ENCODE assay signal across 17 cellular contexts in the genomic region with DNA sequence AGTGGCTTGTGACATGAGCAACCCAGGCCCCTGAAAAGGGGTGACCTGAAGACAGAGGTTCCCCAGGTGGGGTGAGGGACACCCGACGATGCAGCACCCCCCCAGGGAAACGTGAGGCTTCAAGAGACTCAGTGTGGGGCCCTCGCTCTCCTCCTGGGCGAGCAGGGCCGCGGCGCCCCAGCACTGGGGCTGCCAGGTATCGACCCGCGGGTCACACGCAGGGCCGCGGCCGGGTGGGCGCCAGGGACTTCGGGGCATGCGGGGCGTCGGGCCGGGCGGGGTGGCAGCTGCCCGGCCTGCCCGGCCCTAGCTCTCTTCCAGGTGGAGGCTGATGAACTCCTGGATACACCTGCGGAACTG. TPM values are rescaled to one million over a fixed set of nuclear protein-coding genes. Genes with fewer than 3 reads are reported as not detected.
A peak's percentile ranks its signal among the peaks of the same experiment; 100 is the strongest.
DNase-seq lines count a peak whose midpoint lies in the region; ATAC-seq, FAIRE-seq and TF ChIP-seq lines count a peak whose summit lies in the region.
"Had no signal": no experiment of that assay in that cellular context is flagged by ENCODE, and none has a peak within 500 bp of the region (broad histone marks: within the 10 kb centered on the region; RNA-seq: fewer than 3 reads in every experiment).

No MANE protein-coding gene starts in this region.

- peak; percentile 26 for DNase-seq in left ventricle myocardium superior
- DNase-seq in Right ventricle myocardium superior, result no peak
- peak; percentile 50 for DNase-seq in GM13977 (ENCODE audit: low spot score)
- DNase-seq in IMR-90, result no peak
- DNase-seq in H1 (ENCODE audit: low read depth in 1 of 2, low spot score in 2 of 2), result no peak
- DNase-seq in central memory CD4-positive, alpha-beta T cell, result no peak
- no peak for DNase-seq in RCC 7860 (ENCODE audit: low spot score)
- DNase-seq: 8988T; Calu3; CD8-positive, alpha-beta T cell; DMS79 treated with DMSO at 0.1 percent for 48 hours; GF-D8; GM23248 had no signal

- no peak overlapping the region for H2BK15ac ChIP-seq in IMR-90 (ENCODE audit: low read depth, low read length)
- H2BK15ac ChIP-seq in H1 (ENCODE audit: low read length), result no peak overlapping the region

- H3K79me2 ChIP-seq in H1 (ENCODE audit: control insufficient read depth in 1 of 2, insufficient read depth in 2 of 2, low read length in 2 of 2), result no peaks in the 10 kb centered on the region

- H2BK5ac ChIP-seq in IMR-90 (ENCODE audit: low read depth, low read length, poor library complexity, severe bottlenecking) (no peak overlapping the region), H1 (ENCODE audit: low read depth, low read length) (no peak overlapping the region)

- BruUV-seq in IMR-90 (replicated peaks; lab: Mats Ljungman, UMichigan), result TSS peak; percentile 87

- H3K27me3 ChIP-seq in IMR-90 (ENCODE audit: control insufficient read depth, insufficient read depth, low read length) (no peaks in the 10 kb centered on the region), H1 (replicated peaks in 1 of 4; ENCODE audit: control insufficient read depth in 3 of 4, extremely low read depth in 1 of 4, insufficient read depth in 3 of 4, low read length in 3 of 4) (peaks cover 0 to 3% (median 0%) of the 10 kb centered on the region in 4 experiments; a peak in 1 of 7 replicates)
- H3K27me3 ChIP-seq: BLaER1 treated with 17β-estradiol and CSF1 and Interleukin-3, amounts not matched to agents 10 nM and 100 nM had no signal

- no peak for ATAC-seq in left ventricle myocardium superior
- no peak for ATAC-seq in Right ventricle myocardium superior (ENCODE audit: poor library complexity)
- ATAC-seq in IMR-90 (ENCODE audit: low read depth), result no peak
- no peak for ATAC-seq in HG03342 (IDR thresholded peaks at IDR 0.05; ENCODE audit: unreplicated experiment)
- ATAC-seq: CD8-positive, alpha-beta T cell; GM12878 had no signal

- no peaks in the 10 kb centered on the region for H3K9me3 ChIP-seq in IMR-90 (ENCODE audit: control insufficient read depth, insufficient read depth, low read length)
- H3K9me3 ChIP-seq in H1 (ENCODE audit: insufficient read depth in 2 of 2, low read depth in 1 of 2, low read length in 1 of 2), result peaks cover 0 to 2% of the 10 kb centered on the region in 2 experiments; a peak in 1 of 4 replicates
- H3K9me3 ChIP-seq: BLaER1 treated with 17β-estradiol and CSF1 and Interleukin-3, amounts not matched to agents 10 nM and 100 nM had no signal

- dilution Hi-C loops in IMR-90 (cut with HindIII; ENCODE audit: low sequenced_read_pairs, unreplicated experiment), result no loop called here

- H3K4ac ChIP-seq in IMR-90 (ENCODE audit: low read depth, low read length), result no peak overlapping the region
- no peak overlapping the region for H3K4ac ChIP-seq in H1 (replicated peaks; ENCODE audit: insufficient read length, low read depth, low read length)

- H4K20me1 ChIP-seq in IMR-90 (ENCODE audit: insufficient read depth, low read length), result peaks cover 13% of the 10 kb centered on the region
- H4K20me1 ChIP-seq in H1 (replicated peaks in 1 of 2; ENCODE audit: control insufficient read depth in 1 of 2, insufficient read depth in 2 of 2, low read length in 2 of 2), result peaks cover 2 to 6% of the 10 kb centered on the region in 2 experiments

- H2AK9ac ChIP-seq in IMR-90 (replicated peaks; ENCODE audit: low read depth, low read length, poor library complexity), result no peak overlapping the region

- no peak overlapping the region for H3K23ac ChIP-seq in IMR-90 (ENCODE audit: low read depth, low read length)
- H3K23ac ChIP-seq in H1 (ENCODE audit: insufficient read length), result no peak overlapping the region

- H4K5ac ChIP-seq in IMR-90 (ENCODE audit: low read depth, low read length), result no peak overlapping the region
- H4K5ac ChIP-seq in H1 (ENCODE audit: insufficient read length, low read depth, low read length), result no peak overlapping the region

- H2BK20ac ChIP-seq in IMR-90 (ENCODE audit: low read depth, low read length) (no peak overlapping the region), H1 (ENCODE audit: low read length) (no peak overlapping the region)

- FAIRE-seq in H1 (lab: Jason Lieb, UNC), result no peak
- FAIRE-seq in RCC 7860 (lab: Jason Lieb, UNC), result no peak
- FAIRE-seq: GM12878, GM18507 had no signal

- TF ChIP-seq RAD21 in IMR-90 (IDR thresholded peaks at IDR 0.05; ENCODE audit: low read length) (no peak), H1 (IDR thresholded peaks at IDR 0.05 in 1 of 2, conservative IDR thresholded peaks at IDR 0.05 in 1 of 2; ENCODE audit: low read depth in 2 of 2, low read length in 2 of 2) (no peak)

- H3K14ac ChIP-seq in IMR-90 (replicated peaks; ENCODE audit: low read depth, low read length), result no peak overlapping the region
- no peak overlapping the region for H3K14ac ChIP-seq in H1 (ENCODE audit: insufficient read length)

- no peak overlapping the region for H3K27ac ChIP-seq in IMR-90 (ENCODE audit: insufficient read depth, low read length)
- no peak overlapping the region for H3K27ac ChIP-seq in H1 (ENCODE audit: low read depth, low read length)
- H3K27ac ChIP-seq: BLaER1 treated with 17β-estradiol and CSF1 and Interleukin-3, amounts not matched to agents 10 nM and 100 nM; GM23248 had no signal

- H3K9ac ChIP-seq in IMR-90 (ENCODE audit: low read depth, low read length) (no peak overlapping the region), H1 (replicated peaks in 1 of 4; ENCODE audit: extremely low read depth in 1 of 4, low read depth in 3 of 4, low read length in 3 of 4) (no peak overlapping the region)
- H3K9ac ChIP-seq: BLaER1 treated with 17β-estradiol and CSF1 and Interleukin-3, amounts not matched to agents 10 nM and 100 nM; GM23248 had no signal

- H3K79me1 ChIP-seq in IMR-90 (ENCODE audit: low read depth in 1 of 2, low read length in 2 of 2), result no peaks in the 10 kb centered on the region
- no peaks in the 10 kb centered on the region for H3K79me1 ChIP-seq in H1 (ENCODE audit: low read depth, low read length)

- H3K18ac ChIP-seq in IMR-90 (ENCODE audit: low read depth, low read length) (no peak overlapping the region), H1 (ENCODE audit: extremely low read depth, low read length) (no peak overlapping the region)

- no peaks in the 10 kb centered on the region for H3K9me1 ChIP-seq in IMR-90 (ENCODE audit: insufficient read depth, low read length)

- H2BK120ac ChIP-seq in IMR-90 (ENCODE audit: low read depth, low read length) (no peak overlapping the region), H1 (replicated peaks; ENCODE audit: low read depth, low read length) (no peak overlapping the region)

- intact Hi-C loops in left ventricle myocardium superior (cut with micrococcal nuclease) (no loop called here), Right ventricle myocardium superior (cut with DNase I) (loop anchor here (5.0 kb wide), 1 partner anchor 171 kb away; no protein-coding TSS in a partner anchor), IMR-90 (cut with micrococcal nuclease) (no loop called here)

- H4K8ac ChIP-seq in IMR-90 (ENCODE audit: low read depth in 2 of 2, low read length in 2 of 2), result no peak overlapping the region
- H4K8ac ChIP-seq in H1 (ENCODE audit: extremely low read depth, insufficient read depth, low read length), result no peak overlapping the region

- in situ Hi-C loops in GM13977 (cut with MboI; ENCODE audit: low pct_unique_long_range_greater_than_20kb, low sequenced_read_pairs, unreplicated experiment), result no loop called here
- in situ Hi-C loops in IMR-90 (cut with MboI; ENCODE audit: low sequenced_read_pairs), result no loop called here

- H3K4me3 ChIP-seq in IMR-90 (ENCODE audit: insufficient read depth, low read depth, low read length), result no peak overlapping the region
- no peak overlapping the region for H3K4me3 ChIP-seq in H1 (ENCODE audit: extremely low read depth in 1 of 4, insufficient read depth in 2 of 4, low read depth in 3 of 4, low read length in 4 of 4)
- H3K4me3 ChIP-seq: BLaER1 treated with 17β-estradiol and CSF1 and Interleukin-3, amounts not matched to agents 10 nM and 100 nM; GM12878; GM23248 had no signal

- H2AFZ ChIP-seq in IMR-90 (replicated peaks; ENCODE audit: low read length, poor library complexity) (no peak overlapping the region), H1 (ENCODE audit: low read length) (no peak overlapping the region)
- H2AFZ ChIP-seq: GM23248 had no signal

- H3K4me2 ChIP-seq in IMR-90 (ENCODE audit: low read depth, low read length) (no peak overlapping the region), H1 (ENCODE audit: insufficient read depth in 1 of 2, low read depth in 2 of 2, low read length in 2 of 2) (0 out of 4 replicates have a peak overlapping the region, but pooled peaks of 1 of the 2 experiments have one; percentile 35)
- H3K4me2 ChIP-seq: BLaER1 treated with 17β-estradiol and CSF1 and Interleukin-3, amounts not matched to agents 10 nM and 100 nM had no signal

- TF ChIP-seq CTCF in GM13977 (IDR thresholded peaks at IDR 0.05; ENCODE audit: extremely low read depth, insufficient read depth, missing control alignments), result no peak
- TF ChIP-seq CTCF in IMR-90 (conservative IDR thresholded peaks at IDR 0.05; ENCODE audit: low read depth, low read length), result no peak
- no peak for TF ChIP-seq CTCF in H1 (IDR thresholded peaks at IDR 0.05; ENCODE audit: control extremely low read depth in 1 of 3, insufficient read depth in 1 of 3, low read depth in 1 of 3, low read length in 3 of 3)

- no peak for TF ChIP-seq POLR2A in IMR-90 (IDR thresholded peaks at IDR 0.05; ENCODE audit: low read depth, low read length)
- no peak for TF ChIP-seq POLR2A in H1 (IDR thresholded peaks at IDR 0.05; ENCODE audit: control extremely low read depth in 1 of 2, low read depth in 2 of 2, low read length in 2 of 2)

- no peak overlapping the region for H3K56ac ChIP-seq in IMR-90 (ENCODE audit: extremely low read depth, insufficient read depth, low read length)
- no peak overlapping the region for H3K56ac ChIP-seq in H1 (replicated peaks; ENCODE audit: insufficient read length, low read depth, low read length)

- no peak overlapping the region for H2BK12ac ChIP-seq in H1 (ENCODE audit: low read depth, low read length)

- H4K91ac ChIP-seq in IMR-90 (ENCODE audit: insufficient read depth, low read depth, low read length) (no peak overlapping the region), H1 (replicated peaks; ENCODE audit: insufficient read length, low read length) (no peak overlapping the region)

- no CpG with 5 or more reads among the region's 25 CpGs for WGBS in IMR-90 (ENCODE audit: extremely low coverage in 2 of 2, insufficient read length in 1 of 2), 2 experiments
- WGBS in H1 (ENCODE audit: extremely low coverage in 1 of 2, insufficient coverage in 1 of 2, insufficient read length in 1 of 2, insufficient replicate concordance in 2 of 2, low coverage in 1 of 2, low lambda C conversion rate in 2 of 2, missing lambda C conversion rate in 1 of 2), 2 experiments, result 92% methylated on average over 16 of the region's 25 CpGs; no CpG with 5 or more reads in 1 of the 2 experiments

- H3K36me3 ChIP-seq in IMR-90 (ENCODE audit: control insufficient read depth, insufficient read depth, low read length) (peaks cover 34% of the 10 kb centered on the region), H1 (ENCODE audit: control insufficient read depth in 2 of 4, insufficient read depth in 4 of 4, low read length in 3 of 4) (peaks cover 0 to 7% (median 0%) of the 10 kb centered on the region in 4 experiments; a peak in 1 of 8 replicates)

- POLR2A ChIA-PET in IMR-90 (lab: Charles Lee; ENCODE audit: unreplicated experiment), result no interaction called here
- POLR2A ChIA-PET in H1 (lab: Charles Lee; ENCODE audit: partially characterized antibody), result no interaction called here

- no peaks in the 10 kb centered on the region; the same call in 1 of the 2 replicates for H3K4me1 ChIP-seq in IMR-90 (ENCODE audit: control insufficient read depth, insufficient read depth, low read length)
- peaks cover 0 to 8% (median 0%) of the 10 kb centered on the region in 4 experiments; a peak in 2 of 7 replicates for H3K4me1 ChIP-seq in H1 (replicated peaks in 1 of 4; ENCODE audit: control insufficient read depth in 3 of 4, insufficient read depth in 4 of 4, low read length in 3 of 4)

- CTCF ChIA-PET in IMR-90 (lab: Yijun Ruan, JAX) (no interaction called here), H1 (lab: Charles Lee; ENCODE audit: partially characterized antibody) (no interaction called here)

- H3K23me2 ChIP-seq in H1 (ENCODE audit: low read depth, low read length), result no peaks in the 10 kb centered on the region

- H2AK5ac ChIP-seq in IMR-90 (ENCODE audit: low read depth, low read length) (no peak overlapping the region), H1 (ENCODE audit: low read depth, low read length) (peak overlapping the region; percentile 24; the same call in 1 of the 2 replicates)

- no peak for TF ChIP-seq EP300 in H1 (IDR thresholded peaks at IDR 0.05; ENCODE audit: borderline replicate concordance in 1 of 2, low read depth in 2 of 2, low read length in 2 of 2)

RNA-seq across cellular contexts. Expression of a gene that starts 13.0 kb away (rescaled TPM):
- total RNA-seq in left ventricle myocardium superior (3.0 TPM), Right ventricle myocardium superior (2.6 TPM), IMR-90 (2012; rRNA removed) (0.18 and 0.28 TPM in 2 replicates)
- polyA plus RNA-seq in IMR-90 (2012; rRNA removed) (3.7 and 4.4 TPM in 2 replicates), H1 (2011; rRNA removed) (2.5 and 4.1 TPM in 2 replicates)
- 1.7 and 3.1 TPM in 2 replicates for polyA plus RNA-seq in IMR-90 (2012; cell fraction: cytosol; rRNA removed)
- polyA plus RNA-seq in IMR-90 (2012; cell fraction: nucleus; rRNA removed; ENCODE audit: low replicate concordance), result 45.3 and 115 TPM in 2 replicates
- total RNA-seq in H1 (2021; fragmentation: NEBNext Ultra II Directional; extraction: Animal tissue kit (Norgen Biotek cat#: 25700)), result 0.90 and 1.2 TPM in 2 replicates
- 3.6 TPM for polyA plus RNA-seq in H1 (2011; cell fraction: cytosol; rRNA removed)
- 29.6 TPM for polyA plus RNA-seq in H1 (2011; cell fraction: nucleus; rRNA removed)
- polyA plus RNA-seq in H1 (2012, experiment 1 of 2), result 1.3 to 4.3 TPM (median 2.9 TPM) in 4 replicates
- polyA plus RNA-seq in H1 (2012, experiment 2 of 2), result 0.54 TPM
- polyA plus RNA-seq in H1 (2013, experiment 1 of 2), result 1.8 TPM
- 1.0 TPM for polyA plus RNA-seq in H1 (2013, experiment 2 of 2)
- polyA minus RNA-seq in H1 (2011; rRNA and poly(A)+ RNA removed), result 0.24 and 0.38 TPM in 2 replicates
- 0.66 TPM for polyA minus RNA-seq in H1 (2011; cell fraction: cytosol; rRNA and poly(A)+ RNA removed)
- polyA minus RNA-seq in H1 (2011; cell fraction: nucleus; rRNA and poly(A)+ RNA removed), result 2.7 TPM

RNA-seq across cellular contexts. Expression of a gene that starts 14.5 kb away (rescaled TPM):
- total RNA-seq in left ventricle myocardium superior (60.4 TPM), Right ventricle myocardium superior (56.3 TPM), IMR-90 (2012; rRNA removed) (13.3 and 15.3 TPM in 2 replicates)
- polyA plus RNA-seq in IMR-90 (2012; rRNA removed) (58.2 and 75.2 TPM in 2 replicates), H1 (2011; rRNA removed) (14.8 and 30.0 TPM in 2 replicates)
- polyA plus RNA-seq in IMR-90 (2012; cell fraction: cytosol; rRNA removed), result 27.8 and 31.6 TPM in 2 replicates
- polyA plus RNA-seq in IMR-90 (2012; cell fraction: nucleus; rRNA removed; ENCODE audit: low replicate concordance), result 477 and 1,309 TPM in 2 replicates
- total RNA-seq in H1 (2021; fragmentation: NEBNext Ultra II Directional; extraction: Animal tissue kit (Norgen Biotek cat#: 25700)), result 26.5 and 28.3 TPM in 2 replicates
- 28.0 TPM for polyA plus RNA-seq in H1 (2011; cell fraction: cytosol; rRNA removed)
- 219 TPM for polyA plus RNA-seq in H1 (2011; cell fraction: nucleus; rRNA removed)
- polyA plus RNA-seq in H1 (2012, experiment 1 of 2), result 20.5 to 39.7 TPM (median 32.1 TPM) in 4 replicates
- polyA plus RNA-seq in H1 (2012, experiment 2 of 2), result 14.0 TPM
- 12.2 TPM for polyA plus RNA-seq in H1 (2013, experiment 1 of 2)
- polyA plus RNA-seq in H1 (2013, experiment 2 of 2), result 12.2 TPM
- 9.1 and 13.0 TPM in 2 replicates for polyA minus RNA-seq in H1 (2011; rRNA and poly(A)+ RNA removed)
- 26.1 TPM for polyA minus RNA-seq in H1 (2011; cell fraction: cytosol; rRNA and poly(A)+ RNA removed)
- polyA minus RNA-seq in H1 (2011; cell fraction: nucleus; rRNA and poly(A)+ RNA removed), result 39.2 TPM

RNA-seq across cellular contexts. Expression of a gene that starts 15.2 kb away (rescaled TPM):
- total RNA-seq in left ventricle myocardium superior, result 11.1 TPM
- 10.6 TPM for total RNA-seq in Right ventricle myocardium superior
- 10.9 and 13.3 TPM in 2 replicates for total RNA-seq in IMR-90 (2012; rRNA removed)
- 33.0 and 43.6 TPM in 2 replicates for polyA plus RNA-seq in IMR-90 (2012; rRNA removed)
- polyA plus RNA-seq in IMR-90 (2012; cell fraction: cytosol; rRNA removed), result 26.4 and 45.6 TPM in 2 replicates
- 34.1 and 86.3 TPM in 2 replicates for polyA plus RNA-seq in IMR-90 (2012; cell fraction: nucleus; rRNA removed; ENCODE audit: low replicate concordance)
- total RNA-seq in H1 (2021; fragmentation: NEBNext Ultra II Directional; extraction: Animal tissue kit (Norgen Biotek cat#: 25700)), result 38.8 and 40.1 TPM in 2 replicates
- polyA plus RNA-seq in H1 (2011; rRNA removed), result 87.4 and 108 TPM in 2 replicates
- polyA plus RNA-seq in H1 (2011; cell fraction: cytosol; rRNA removed), result 56.9 TPM
- polyA plus RNA-seq in H1 (2011; cell fraction: nucleus; rRNA removed), result 65.9 TPM
- polyA plus RNA-seq in H1 (2012, experiment 1 of 2), result 19.3 to 37.6 TPM (median 34.0 TPM) in 4 replicates
- 38.4 TPM for polyA plus RNA-seq in H1 (2012, experiment 2 of 2)
- 27.2 TPM for polyA plus RNA-seq in H1 (2013, experiment 1 of 2)
- polyA plus RNA-seq in H1 (2013, experiment 2 of 2), result 25.7 TPM
- 8.7 and 9.3 TPM in 2 replicates for polyA minus RNA-seq in H1 (2011; rRNA and poly(A)+ RNA removed)
- 14.0 TPM for polyA minus RNA-seq in H1 (2011; cell fraction: cytosol; rRNA and poly(A)+ RNA removed)
- polyA minus RNA-seq in H1 (2011; cell fraction: nucleus; rRNA and poly(A)+ RNA removed), result 30.1 TPM

RNA-seq across cellular contexts. Expression of a gene that starts 19.6 kb away (rescaled TPM):
- total RNA-seq in left ventricle myocardium superior (39.5 TPM), Right ventricle myocardium superior (34.7 TPM), IMR-90 (2012; rRNA removed) (20.3 and 20.6 TPM in 2 replicates)
- polyA plus RNA-seq in IMR-90 (2012; rRNA removed) (62.3 and 67.5 TPM in 2 replicates), H1 (2011; rRNA removed) (33.6 and 47.3 TPM in 2 replicates)
- polyA plus RNA-seq in IMR-90 (2012; cell fraction: cytosol; rRNA removed), result 55.5 and 69.4 TPM in 2 replicates
- polyA plus RNA-seq in IMR-90 (2012; cell fraction: nucleus; rRNA removed; ENCODE audit: low replicate concordance), result 93.5 and 102 TPM in 2 replicates
- 67.2 and 67.9 TPM in 2 replicates for total RNA-seq in H1 (2021; fragmentation: NEBNext Ultra II Directional; extraction: Animal tissue kit (Norgen Biotek cat#: 25700))
- polyA plus RNA-seq in H1 (2011; cell fraction: cytosol; rRNA removed), result 50.1 TPM
- polyA plus RNA-seq in H1 (2011; cell fraction: nucleus; rRNA removed), result 42.9 TPM
- 46.0 to 58.9 TPM (median 47.8 TPM) in 4 replicates for polyA plus RNA-seq in H1 (2012, experiment 1 of 2)
- 63.2 TPM for polyA plus RNA-seq in H1 (2012, experiment 2 of 2)
- polyA plus RNA-seq in H1 (2013, experiment 1 of 2), result 40.4 TPM
- polyA plus RNA-seq in H1 (2013, experiment 2 of 2), result 38.8 TPM
- 10.8 and 14.2 TPM in 2 replicates for polyA minus RNA-seq in H1 (2011; rRNA and poly(A)+ RNA removed)
- polyA minus RNA-seq in H1 (2011; cell fraction: cytosol; rRNA and poly(A)+ RNA removed), result 26.9 TPM
- 40.3 TPM for polyA minus RNA-seq in H1 (2011; cell fraction: nucleus; rRNA and poly(A)+ RNA removed)

RNA-seq across cellular contexts. Expression of a gene that starts 31.2 kb away (rescaled TPM):
- total RNA-seq in left ventricle myocardium superior (77.2 TPM), Right ventricle myocardium superior (70.9 TPM), IMR-90 (2012; rRNA removed) (52.5 and 56.1 TPM in 2 replicates)
- polyA plus RNA-seq in IMR-90 (2012; rRNA removed) (123 and 134 TPM in 2 replicates), H1 (2011; rRNA removed) (243 and 324 TPM in 2 replicates)
- 64.0 and 101 TPM in 2 replicates for polyA plus RNA-seq in IMR-90 (2012; cell fraction: cytosol; rRNA removed)
- polyA plus RNA-seq in IMR-90 (2012; cell fraction: nucleus; rRNA removed; ENCODE audit: low replicate concordance), result 495 and 1,105 TPM in 2 replicates
- total RNA-seq in H1 (2021; fragmentation: NEBNext Ultra II Directional; extraction: Animal tissue kit (Norgen Biotek cat#: 25700)), result 113 and 116 TPM in 2 replicates
- 210 TPM for polyA plus RNA-seq in H1 (2011; cell fraction: cytosol; rRNA removed)
- polyA plus RNA-seq in H1 (2011; cell fraction: nucleus; rRNA removed), result 662 TPM
- 121 to 180 TPM (median 164 TPM) in 4 replicates for polyA plus RNA-seq in H1 (2012, experiment 1 of 2)
- 131 TPM for polyA plus RNA-seq in H1 (2012, experiment 2 of 2)
- polyA plus RNA-seq in H1 (2013, experiment 1 of 2), result 99.2 TPM
- 89.5 TPM for polyA plus RNA-seq in H1 (2013, experiment 2 of 2)
- polyA minus RNA-seq in H1 (2011; rRNA and poly(A)+ RNA removed), result 115 and 144 TPM in 2 replicates
- polyA minus RNA-seq in H1 (2011; cell fraction: cytosol; rRNA and poly(A)+ RNA removed), result 86.7 TPM
- polyA minus RNA-seq in H1 (2011; cell fraction: nucleus; rRNA and poly(A)+ RNA removed), result 144 TPM

Comparison
In these comparisons a context has a peak if more than half of its experiments do, and no peak if none do; other contexts are left out.
1. DNase-seq: peak in left ventricle myocardium superior (single experiment) and GM13977 (single experiment); none in Right ventricle myocardium superior (single experiment), IMR-90 (single experiment), H1 (0 of 2), central memory CD4-positive, alpha-beta T cell (single experiment) and RCC 7860 (single experiment).